ENCODE assay signal across 11 cellular contexts in the genomic region with DNA sequence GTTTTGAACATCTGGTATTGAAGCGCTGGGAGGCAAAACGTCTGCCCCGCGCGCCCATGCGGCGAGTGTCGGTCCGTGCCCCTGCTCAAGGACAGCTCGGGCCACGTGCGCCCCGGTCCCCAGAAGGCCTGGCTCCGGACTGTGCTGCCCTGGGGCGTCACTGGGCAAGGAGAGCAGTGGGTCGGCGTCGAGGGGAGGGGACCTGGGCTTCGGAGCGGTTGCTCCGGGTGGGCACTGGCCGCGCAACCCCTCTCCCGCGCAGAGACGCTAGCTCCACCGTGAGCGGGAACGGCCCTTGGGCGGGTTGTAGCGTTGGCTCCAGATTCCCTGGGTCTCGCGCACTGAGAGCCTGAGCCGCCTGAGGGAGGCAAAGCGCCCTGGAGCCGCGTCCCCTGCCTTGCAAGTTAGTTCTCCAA.
A peak's percentile ranks its signal among the peaks of the same experiment; 100 is the strongest.
DNase-seq lines count a peak whose midpoint lies in the region; ATAC-seq and TF ChIP-seq lines count a peak whose summit lies in the region.
"Had no signal": no experiment of that assay in that cellular context is flagged by ENCODE, and none has a peak within 500 bp of the region (broad histone marks: within the 10 kb centered on the region; RNA-seq: fewer than 3 reads in every experiment).

No MANE protein-coding gene starts in this region.

- no peaks in the 10 kb centered on the region for H3K4me1 Mint-ChIP-seq in type B pancreatic cell (ENCODE audit: unreplicated experiment)

- DNase-seq in AG10803 (ENCODE audit: low read depth) (peak; percentile 22), choroid plexus epithelial cell (ENCODE audit: low read depth) (peak; percentile 33), mucosa of descending colon (peak in 2 of 3 donors; percentile 34 to 57), mucosa of gallbladder (ENCODE audit: low spot score) (no peak), type B pancreatic cell (ENCODE audit: extremely low spot score, unreplicated experiment) (no peak), iPS-NIHi11 (ENCODE audit: low spot score) (no peak)
- DNase-seq: cerebellar nuclear complex, NCI-H2171 treated with DMSO at 0.1 percent for 48 hours had no signal

- no peaks in the 10 kb centered on the region for H3K36me3 Mint-ChIP-seq in type B pancreatic cell

- H3K9me3 Mint-ChIP-seq in type B pancreatic cell, result no peaks in the 10 kb centered on the region

- H3K36me3 ChIP-seq in mucosa of descending colon (ENCODE audit: low read depth), result no peaks in the 10 kb centered on the region
- H3K36me3 ChIP-seq: left lung had no signal

- H3K27ac Mint-ChIP-seq in type B pancreatic cell, result no peak overlapping the region

- no peaks in the 10 kb centered on the region for H3K27me3 Mint-ChIP-seq in type B pancreatic cell

- H3K9me3 ChIP-seq in mucosa of descending colon, result no peaks in the 10 kb centered on the region
- H3K9me3 ChIP-seq: left lung had no signal

- ATAC-seq in HG02759 (IDR thresholded peaks at IDR 0.05; ENCODE audit: unreplicated experiment) (peak; percentile 21), mucosa of descending colon (no peak), HG03095 (IDR thresholded peaks at IDR 0.05; ENCODE audit: unreplicated experiment) (no peak)
- ATAC-seq: left lung had no signal

- H3K4me3 ChIP-seq in AG10803 (ENCODE audit: low read length) (peak overlapping the region; percentile 73), choroid plexus epithelial cell (ENCODE audit: low read depth, low read length) (peak overlapping the region; percentile 59), mucosa of descending colon (no peak overlapping the region)

- H3K4me1 ChIP-seq in mucosa of descending colon (ENCODE audit: low read depth), result no peaks in the 10 kb centered on the region

- H3K4me3 Mint-ChIP-seq in type B pancreatic cell, result no peak overlapping the region

- intact Hi-C loops in mucosa of descending colon (cut with DNase I, micrococcal nuclease), result no loop called here

- TF ChIP-seq CTCF in AG10803 (conservative IDR thresholded peaks at IDR 0.05; ENCODE audit: low read length), result 0 out of 2 replicates have a peak, but pooled peaks have one; percentile 5
- TF ChIP-seq CTCF in choroid plexus epithelial cell (conservative IDR thresholded peaks at IDR 0.05; ENCODE audit: low read depth, low read length), result peak; percentile 21
- no peak for TF ChIP-seq CTCF in mucosa of descending colon (IDR thresholded peaks at IDR 0.05)
- no peak for TF ChIP-seq CTCF in type B pancreatic cell (conservative IDR thresholded peaks at IDR 0.05)

Comparison
In these comparisons a context has a peak if more than half of its experiments do, and no peak if none do; other contexts are left out.
1. DNase-seq: peak in AG10803 (single experiment), choroid plexus epithelial cell (single experiment) and mucosa of descending colon (2 of 3); none in mucosa of gallbladder (single experiment), type B pancreatic cell (single experiment) and iPS-NIHi11 (single experiment).
2. CTCF ChIP-seq: peak in AG10803 (single experiment) and choroid plexus epithelial cell (single experiment); none in mucosa of descending colon (single experiment) and type B pancreatic cell (single experiment).